In genomic region chr11:8384199-8384821, GRCh38 we compare ENCODE assay signal across 11 cellular contexts.
DNase-seq lines count a peak whose midpoint lies in the region; ATAC-seq, FAIRE-seq and TF ChIP-seq lines count a peak whose summit lies in the region.
"Had no signal": no experiment of that assay in that cellular context is flagged by ENCODE, and none has a peak within 500 bp of the region (broad histone marks: within the 10 kb centered on the region; RNA-seq: fewer than 3 reads in every experiment).

No MANE protein-coding gene starts in this region.

- peaks cover 10% of the 10 kb centered on the region for H3K4me1 ChIP-seq in GM23338 (ENCODE audit: insufficient read depth)
- H3K4me1 ChIP-seq in HepG2 (ENCODE audit: insufficient read depth, low read length), result peaks cover 16% of the 10 kb centered on the region

- H3K9me2 ChIP-seq in GM23338 (ENCODE audit: insufficient read depth), result no peaks in the 10 kb centered on the region

- H3K4me1 Mint-ChIP-seq in GM23338, result peaks cover 22% of the 10 kb centered on the region
- peaks cover 4% of the 10 kb centered on the region for H3K4me1 Mint-ChIP-seq in activated naive CD8-positive, alpha-beta T cell treated with anti-CD3 and anti-CD28 coated beads, Interleukin-2, amount 10 ng/mL, durations not matched to agents 7 days and 5 days

- no TSS peak for BruUV-seq in HepG2 (replicated peaks; lab: Mats Ljungman, UMichigan)

- H3K27me3 Mint-ChIP-seq in GM23338 (ENCODE audit: insufficient read depth, low read depth, poor library complexity), result peaks cover 1% of the 10 kb centered on the region
- no peaks in the 10 kb centered on the region for H3K27me3 Mint-ChIP-seq in activated naive CD8-positive, alpha-beta T cell treated with anti-CD3 and anti-CD28 coated beads, Interleukin-2, amount 10 ng/mL, durations not matched to agents 7 days and 5 days
- H3K27me3 Mint-ChIP-seq: effector memory CD8-positive, alpha-beta T cell had no signal

- H2AFZ ChIP-seq in GM23338 (no peak overlapping the region), HepG2 (ENCODE audit: low read length) (no peak overlapping the region)

- no peak for TF ChIP-seq EP300 in HepG2 (IDR thresholded peaks at IDR 0.05; ENCODE audit: low read depth in 2 of 2, low read length in 2 of 2)
- no peak for TF ChIP-seq EP300 in HepG2 (CRISPR knock-in tag; IDR thresholded peaks at IDR 0.05; ENCODE audit: borderline replicate concordance)

- no peak for TF ChIP-seq RAD21 in HepG2 (CRISPR knock-in tag; IDR thresholded peaks at IDR 0.05)

- H3K27ac ChIP-seq in 22Rv1, result no peak overlapping the region
- no peak overlapping the region for H3K27ac ChIP-seq in GM23338 (ENCODE audit: low read depth)
- no peak overlapping the region for H3K27ac ChIP-seq in HepG2 (ENCODE audit: extremely low read length, insufficient read depth, low read length)

- ATAC-seq in GM23338 (peak; percentile 72), HepG2 (no peak; the same call in 2 of the 3 replicates), HG02588 (IDR thresholded peaks at IDR 0.05; ENCODE audit: unreplicated experiment) (no peak)
- no peak for ATAC-seq in activated naive CD8-positive, alpha-beta T cell treated with anti-CD3 and anti-CD28 coated beads, Interleukin-2, amount 10 ng/mL, durations not matched to agents 7 days and 5 days (ENCODE audit: low read depth)
- ATAC-seq: effector memory CD8-positive, alpha-beta T cell had no signal

- H3K4me3 ChIP-seq in GM23338, result no peak overlapping the region
- no peak overlapping the region for H3K4me3 ChIP-seq in HepG2 (replicated peaks in 1 of 3; ENCODE audit: insufficient read depth in 1 of 3, low read depth in 2 of 3, low read length in 3 of 3)

- no peaks in the 10 kb centered on the region; the same call in 2 of the 3 replicates for H3K36me3 Mint-ChIP-seq in GM23338 (ENCODE audit: low read depth)
- H3K36me3 Mint-ChIP-seq in activated naive CD8-positive, alpha-beta T cell treated with anti-CD3 and anti-CD28 coated beads, Interleukin-2, amount 10 ng/mL, durations not matched to agents 7 days and 5 days, result no peaks in the 10 kb centered on the region

- no peaks in the 10 kb centered on the region for H3K9me3 ChIP-seq in HepG2 (ENCODE audit: low read length)

- H3K9me3 Mint-ChIP-seq in GM23338, result no peaks in the 10 kb centered on the region
- no peaks in the 10 kb centered on the region for H3K9me3 Mint-ChIP-seq in activated naive CD8-positive, alpha-beta T cell treated with anti-CD3 and anti-CD28 coated beads, Interleukin-2, amount 10 ng/mL, durations not matched to agents 7 days and 5 days
- H3K9me3 Mint-ChIP-seq: effector memory CD8-positive, alpha-beta T cell had no signal

- H3K27ac Mint-ChIP-seq in GM23338, result no peak overlapping the region
- H3K27ac Mint-ChIP-seq in activated naive CD8-positive, alpha-beta T cell treated with anti-CD3 and anti-CD28 coated beads, Interleukin-2, amount 10 ng/mL, durations not matched to agents 7 days and 5 days, result no peak overlapping the region
- H3K27ac Mint-ChIP-seq: effector memory CD8-positive, alpha-beta T cell had no signal

- POLR2A ChIA-PET in activated naive CD8-positive, alpha-beta T cell treated with anti-CD3 and anti-CD28 coated beads, Interleukin-2, amount 10 ng/mL, durations not matched to agents 7 days and 5 days (lab: Charles Lee), result no interaction called here
- POLR2A ChIA-PET in HepG2 (lab: Yijun Ruan, JAX), result no interaction called here

- H3K36me3 ChIP-seq in GM23338 (ENCODE audit: insufficient read depth) (no peaks in the 10 kb centered on the region), HepG2 (replicated peaks in 1 of 2; ENCODE audit: control insufficient read depth in 1 of 2, insufficient read depth in 2 of 2, low read length in 2 of 2) (no peaks in the 10 kb centered on the region)

- 71% methylated on average over 19 of the region's 19 CpGs for WGBS in HepG2 (ENCODE audit: low lambda C conversion rate)

- no peak for TF ChIP-seq POLR2A in HepG2 (IDR thresholded peaks at IDR 0.05; ENCODE audit: insufficient read depth in 1 of 2, low read depth in 2 of 2, low read length in 2 of 2)

- H3K79me2 ChIP-seq in GM23338 (replicated peaks; ENCODE audit: insufficient read depth) (no peaks in the 10 kb centered on the region), HepG2 (ENCODE audit: insufficient read depth, low read length) (no peaks in the 10 kb centered on the region)

- H3K4me2 ChIP-seq in GM23338 (no peak overlapping the region), HepG2 (ENCODE audit: low read depth, low read length) (no peak overlapping the region)

- DNase-seq in GM23338 (ENCODE audit: low spot score), result peak; percentile 73
- no peak for DNase-seq in activated naive CD8-positive, alpha-beta T cell treated with anti-CD3 and anti-CD28 coated beads, Interleukin-2, amount 10 ng/mL, durations not matched to agents 7 days and 5 days
- no peak for DNase-seq in HepG2 (ENCODE audit: low spot score)
- DNase-seq in amniotic stem cell (lab: John Stamatoyannopoulos, UW), result no peak
- no peak for DNase-seq in activated T-cell treated with anti-CD3 and anti-CD28 coated beads, Interleukin-2, amount 50 U/mL, for 1 hour
- no peak for DNase-seq in NAMALWA (ENCODE audit: low spot score)
- DNase-seq: activated CD4-positive, alpha-beta T cell treated with anti-CD3 and anti-CD28 coated beads for 48 hours; effector memory CD8-positive, alpha-beta T cell; retina had no signal

- in situ Hi-C loops in HepG2 (cut with HindIII; ENCODE audit: extremely low pct_ligation_motif_present, low pct_unique_long_range_greater_than_20kb), result no loop called here

- no peaks in the 10 kb centered on the region; the same call in 1 of the 2 replicates for H4K20me1 ChIP-seq in GM23338 (replicated peaks; ENCODE audit: insufficient read depth)
- no peaks in the 10 kb centered on the region for H4K20me1 ChIP-seq in HepG2 (ENCODE audit: insufficient read depth, low read length)

- H3F3A ChIP-seq in GM23338 (replicated peaks; ENCODE audit: low read depth), result no peaks in the 10 kb centered on the region

- peak; percentile 74 for TF ChIP-seq CTCF in 22Rv1 (IDR thresholded peaks at IDR 0.05)
- peak; percentile 52 to 72 for TF ChIP-seq CTCF in GM23338 (conservative IDR thresholded peaks at IDR 0.05; ENCODE audit: low read depth in 2 of 2)
- TF ChIP-seq CTCF in HepG2 (CRISPR knock-in tag; IDR thresholded peaks at IDR 0.05), result peak; percentile 21; the same call in 1 of the 2 replicates

- H3K27me3 ChIP-seq in GM23338 (ENCODE audit: insufficient read depth) (no peaks in the 10 kb centered on the region), HepG2 (ENCODE audit: control insufficient read depth in 1 of 2, insufficient read depth in 2 of 2, low read length in 2 of 2) (no peaks in the 10 kb centered on the region)

- FAIRE-seq in HepG2 (lab: Jason Lieb, UNC), result no peak

- H3K9ac ChIP-seq in HepG2 (ENCODE audit: insufficient read depth, low read depth, low read length), result no peak overlapping the region

- intact Hi-C loops in HepG2 (cut with micrococcal nuclease; ENCODE audit: unreplicated experiment), result loop anchor here (1.0 kb wide), 1 partner anchor 182 kb away; no protein-coding TSS in a partner anchor

- CTCF ChIA-PET in HepG2 (lab: Yijun Ruan, JAX; ENCODE audit: low intra/inter-chr PET ratio, low total read pairs), result no interaction called here

- H3K4me3 Mint-ChIP-seq in GM23338, result no peak overlapping the region
- H3K4me3 Mint-ChIP-seq in activated naive CD8-positive, alpha-beta T cell treated with anti-CD3 and anti-CD28 coated beads, Interleukin-2, amount 10 ng/mL, durations not matched to agents 7 days and 5 days, result peak overlapping the region; percentile 23
- H3K4me3 Mint-ChIP-seq: effector memory CD8-positive, alpha-beta T cell had no signal

TF ChIP-seq in HepG2, 621 proteins besides CTCF, POLR2A, EP300 and RAD21:
- TF ChIP-seq U2AF2 (IDR thresholded peaks at IDR 0.05; ENCODE audit: low read depth, low read length), result no peak
- peak; percentile 4; the same call in 1 of the 2 replicates for TF ChIP-seq STAG1 (CRISPR knock-in tag; IDR thresholded peaks at IDR 0.05)
- peak; percentile 6 to 55; a peak in 2 of 4 replicates for TF ChIP-seq MAFK (conservative IDR thresholded peaks at IDR 0.05 in 1 of 2, IDR thresholded peaks at IDR 0.05 in 1 of 2; ENCODE audit: low read length in 2 of 2)
- TF ChIP-seq ZNF160 (CRISPR knock-in tag; IDR thresholded peaks at IDR 0.05), result no peak
- TF ChIP-seq TCF7L2 (IDR thresholded peaks at IDR 0.05; ENCODE audit: low read depth, low read length), result no peak
- peak; percentile 37 for TF ChIP-seq MAFF (IDR thresholded peaks at IDR 0.05; ENCODE audit: low read depth, low read length)
- TF ChIP-seq MTA1 (CRISPR knock-in tag; IDR thresholded peaks at IDR 0.05; ENCODE audit: borderline replicate concordance), result no peak
- TF ChIP-seq ZNF333 (CRISPR knock-in tag; IDR thresholded peaks at IDR 0.05; ENCODE audit: borderline replicate concordance), result no peak
- no peak for TF ChIP-seq ZNF639 (CRISPR knock-in tag; conservative IDR thresholded peaks at IDR 0.05)
- no peak for TF ChIP-seq ZNF441 (CRISPR knock-in tag; IDR thresholded peaks at IDR 0.05; ENCODE audit: borderline replicate concordance)
- 0 out of 2 replicates have a peak, but pooled peaks have one; percentile 22 for TF ChIP-seq FOSL2 (CRISPR knock-in tag; IDR thresholded peaks at IDR 0.05)

Comparison
In these comparisons a context has a peak if more than half of its experiments do, and no peak if none do; other contexts are left out.
1. CTCF ChIP-seq: peak in every context shown above with its lines; median percentile 74 in 22Rv1; 62 in GM23338; 21 in HepG2.